In genomic region chr20:25247666-25248500, GRCh38 we compare ENCODE assay signal across 8 cellular contexts. TPM values are rescaled to one million over a fixed set of nuclear protein-coding genes. Genes with fewer than 3 reads are reported as not detected.
DNase-seq lines count a peak whose midpoint lies in the region; ATAC-seq and TF ChIP-seq lines count a peak whose summit lies in the region.

PYGB (plus strand) TSS chr20:25248085; CDS start chr20:25248179, 94 bp downstream.

- H3K4me1 Mint-ChIP-seq in activated CD4-positive, alpha-beta T cell treated with anti-CD3 and anti-CD28 coated beads, Interleukin-2, amount 10 ng/mL, durations not matched to agents 7 days and 5 days = peaks cover 41% of the 10 kb centered on the region

- H3K27ac ChIP-seq in BLaER1 = peak within 1 kb of the TSS; percentile 90
- peak within 1 kb of the TSS; percentile 98 to 99 for H3K27ac ChIP-seq in coronary artery

- H3K4me3 Mint-ChIP-seq in activated CD4-positive, alpha-beta T cell treated with anti-CD3 and anti-CD28 coated beads, Interleukin-2, amount 10 ng/mL, durations not matched to agents 7 days and 5 days = peak within 1 kb of the TSS; percentile 91

- no peak for TF ChIP-seq CTCF in coronary artery (IDR thresholded peaks at IDR 0.05)

- peak; percentile 76 for ATAC-seq in HG03432 (IDR thresholded peaks at IDR 0.05; ENCODE audit: unreplicated experiment)

- DNase-seq in GM19238 (ENCODE audit: insufficient read length, low spot score) (peak; percentile 88), NCI-H526 (lab: John Stamatoyannopoulos, UW) (peak; percentile 52 to 90), coronary artery (ENCODE audit: low spot score) (no peak), left kidney (ENCODE audit: low read depth, low spot score) (peak; percentile 92)
- peak; percentile 68 for DNase-seq in activated CD4-positive, alpha-beta T cell treated with anti-CD3 and anti-CD28 coated beads, Interleukin-2, amount 10 ng/mL, durations not matched to agents 7 days and 5 days
- DNase-seq in stimulated activated CD4-positive, alpha-beta T cell treated with anti-CD3 and anti-CD28 coated beads, Interleukin-1b, Interleukin-23, amount 100 ng/mL, for 48 hours = peak; percentile 74

- peaks cover 12% of the 10 kb centered on the region for H3K27me3 Mint-ChIP-seq in activated CD4-positive, alpha-beta T cell treated with anti-CD3 and anti-CD28 coated beads, Interleukin-2, amount 10 ng/mL, durations not matched to agents 7 days and 5 days

- CTCF ChIA-PET in activated CD4-positive, alpha-beta T cell treated with anti-CD3 and anti-CD28 coated beads, Interleukin-2, amount 10 ng/mL, durations not matched to agents 7 days and 5 days (lab: Charles Lee) = interaction anchor here (0.6 to 1.7 kb wide), 5 partner anchors 11 to 252 kb away, joined by 3 to 4 read pairs (median 3); no protein-coding TSS in a partner anchor

- peak within 1 kb of the TSS; percentile 89 for H3K9ac ChIP-seq in BLaER1

- POLR2A ChIA-PET in activated CD4-positive, alpha-beta T cell treated with anti-CD3 and anti-CD28 coated beads, Interleukin-2, amount 10 ng/mL, durations not matched to agents 7 days and 5 days (lab: Charles Lee) = no interaction called here

- H3K27ac Mint-ChIP-seq in activated CD4-positive, alpha-beta T cell treated with anti-CD3 and anti-CD28 coated beads, Interleukin-2, amount 10 ng/mL, durations not matched to agents 7 days and 5 days = peak within 1 kb of the TSS; percentile 92

- peaks cover 42% of the 10 kb centered on the region for H4K20me1 ChIP-seq in BLaER1

- H3K4me2 ChIP-seq in BLaER1 = peak within 1 kb of the TSS; percentile 99

- H3K9me3 ChIP-seq in BLaER1 = no peaks in the 10 kb centered on the region

- peaks cover 7% of the 10 kb centered on the region; the same call in 1 of the 2 replicates for H3K27me3 ChIP-seq in BLaER1

- H3K4me1 ChIP-seq in BLaER1 = peaks cover 58% of the 10 kb centered on the region

- H3K4me3 ChIP-seq in BLaER1 = peak within 1 kb of the TSS; percentile 95
- H3K4me3 ChIP-seq in coronary artery = peak within 1 kb of the TSS; percentile 92

- no peaks in the 10 kb centered on the region for H3K9me3 Mint-ChIP-seq in activated CD4-positive, alpha-beta T cell treated with anti-CD3 and anti-CD28 coated beads, Interleukin-2, amount 10 ng/mL, durations not matched to agents 7 days and 5 days

- H3K36me3 Mint-ChIP-seq in activated CD4-positive, alpha-beta T cell treated with anti-CD3 and anti-CD28 coated beads, Interleukin-2, amount 10 ng/mL, durations not matched to agents 7 days and 5 days (ENCODE audit: low read depth) = peaks cover 9% of the 10 kb centered on the region

- H3K36me3 ChIP-seq in BLaER1 = peaks cover 24% of the 10 kb centered on the region

RNA-seq across cellular contexts. Expression of gene PYGB, which starts in this region (rescaled TPM):
- 10 to 100 TPM; 28.7 to 30.2 TPM for total RNA-seq in activated CD4-positive, alpha-beta T cell treated with anti-CD3 and anti-CD28 coated beads, Interleukin-2, amount 10 ng/mL, durations not matched to agents 7 days and 5 days
